In the genomic region with DNA sequence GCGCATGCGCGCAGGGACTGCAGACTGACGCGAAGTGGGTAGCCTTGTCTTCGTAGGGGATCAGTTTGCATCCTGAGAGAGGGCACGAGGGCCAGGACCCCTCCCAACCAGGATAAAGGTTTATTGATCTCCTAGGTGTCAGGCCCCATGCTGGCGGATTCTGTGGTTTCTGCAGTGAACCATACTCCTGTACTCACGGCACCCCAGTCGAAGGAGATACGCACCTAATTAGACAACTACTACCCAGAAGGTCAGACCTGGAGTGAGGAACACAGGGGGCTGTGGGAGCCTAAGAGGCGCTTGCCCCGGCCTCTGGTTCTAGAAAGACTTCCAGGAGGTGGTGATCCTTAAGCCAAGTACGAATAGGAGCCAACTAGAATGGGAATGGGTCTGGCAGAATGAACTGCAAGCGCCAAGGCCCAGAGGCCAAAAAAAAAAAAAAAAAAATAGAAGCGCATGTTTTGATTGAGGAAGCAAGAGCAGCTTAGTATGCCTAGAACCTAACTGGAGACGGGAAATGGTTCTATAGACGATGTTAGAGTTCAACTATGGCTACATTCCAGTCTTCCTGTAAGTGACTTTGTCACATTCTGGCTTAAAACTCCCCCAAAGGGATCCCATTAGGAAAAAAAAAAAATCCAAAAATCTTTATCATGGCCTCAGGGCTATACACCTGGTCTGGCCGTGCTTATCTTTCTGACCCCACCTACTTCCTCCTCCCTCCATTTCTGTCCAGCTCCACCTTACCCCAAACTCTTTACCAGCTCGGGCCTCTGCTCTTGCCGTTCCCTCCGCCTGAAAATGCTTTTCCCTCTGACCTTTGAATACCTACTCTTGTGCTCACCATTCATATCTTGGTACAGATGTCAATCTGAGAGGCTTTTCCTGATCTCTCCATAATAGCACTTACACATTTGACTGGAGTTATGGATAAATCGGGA, we compare ENCODE assay signal across 1 cellular context.
A peak's percentile ranks its signal among the peaks of the same experiment; 100 is the strongest.
TF ChIP-seq lines count a peak whose summit lies in the region.

No MANE protein-coding gene starts in this region.

TF ChIP-seq in H1, 55 proteins besides CTCF, POLR2A, EP300 and RAD21:
- TF ChIP-seq SAP30 (IDR thresholded peaks at IDR 0.05; ENCODE audit: insufficient read depth, insufficient replicate concordance, low read length) (no peak), POLR2AphosphoS5 (IDR thresholded peaks at IDR 0.05; ENCODE audit: low read depth, low read length) (peak; percentile 8; the same call in 1 of the 2 replicates)
